In the genomic region with DNA sequence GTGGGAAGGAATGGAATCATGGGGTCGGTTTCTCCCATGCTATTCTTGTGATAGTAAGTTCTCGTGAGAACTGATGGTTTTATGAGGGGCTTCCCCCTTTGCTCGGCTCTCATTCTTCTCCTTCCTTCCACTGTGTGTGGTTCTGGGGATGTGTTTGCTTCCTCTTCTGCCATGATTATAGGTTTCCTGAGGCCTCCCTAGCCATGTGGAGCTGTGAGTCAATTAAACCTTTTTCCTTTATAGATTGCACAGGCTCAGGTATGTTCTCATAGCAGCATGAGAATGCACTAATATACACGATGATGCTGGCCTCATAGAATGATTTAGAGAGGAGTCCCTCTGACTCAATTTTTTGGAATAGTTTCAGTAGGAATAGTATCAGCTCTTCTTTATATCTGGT, we compare ENCODE assay signal across 24 cellular contexts.
"Had no signal": no experiment of that assay in that cellular context is flagged by ENCODE, and none has a peak within 500 bp of the region (broad histone marks: within the 10 kb centered on the region; RNA-seq: fewer than 3 reads in every experiment).

No MANE protein-coding gene starts in this region.

- DNase-seq: activated CD4-positive, alpha-beta memory T cell treated with anti-CD3 and anti-CD28 coated beads for 36 hours; activated CD4-positive, alpha-beta T cell treated with anti-CD3 and anti-CD28 coated beads, Interleukin-2, amount 10 ng/mL, durations not matched to agents 7 days and 5 days; activated CD4-positive, CD25-positive, alpha-beta regulatory T cell; activated CD8-positive, alpha-beta memory T cell treated with anti-CD3 and anti-CD28 coated beads for 24 hours; activated T-cell treated with anti-CD3 and anti-CD28 coated beads for 4 hours; activated T-cell treated with anti-CD3 and anti-CD28 coated beads, Interleukin-2, amount 50 U/mL, for 48 hours; aorta; central memory CD4-positive, alpha-beta T cell; MG63; MV-4-11; NCI-H1092 treated with DMSO at 0.1 percent for 48 hours; NCI-H1417 treated with DMSO at 0.1 percent for 48 hours; NCI-H1694; NCI-H2029; NCI-H510A treated with DMSO at 0.1 percent for 48 hours; NCI-H69; RPMI8226; T-cell; T-helper 2 cell; T1000 had no signal

- ATAC-seq: activated T-helper 17 cell treated with anti-CD3 and anti-CD28 coated beads, Interleukin-2, amount 50 U/mL, for 72 hours; Right ventricle myocardium inferior; T-cell had no signal

- H3K4me3 ChIP-seq: breast epithelium, MG63, SK-N-MC had no signal
